ENCODE assay signal across 24 cellular contexts in the genomic region with DNA sequence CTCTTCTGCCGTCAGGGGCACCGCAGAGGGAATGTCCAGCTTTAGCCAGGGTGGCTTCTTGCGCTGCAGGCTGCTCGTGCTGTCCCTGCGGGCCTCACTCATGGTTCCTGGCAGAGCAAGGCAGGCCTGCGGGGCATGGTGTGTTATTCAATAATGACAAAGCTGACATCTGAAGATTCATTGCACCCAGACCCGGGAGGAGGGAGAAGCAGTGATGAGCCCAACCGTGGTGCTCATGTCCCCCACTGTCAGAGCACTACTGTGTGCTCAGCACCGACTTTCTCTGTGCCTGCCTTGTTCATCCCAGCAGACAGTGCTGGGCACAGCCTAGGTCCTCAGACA.
"Had no signal": no experiment of that assay in that cellular context is flagged by ENCODE, and none has a peak within 500 bp of the region (broad histone marks: within the 10 kb centered on the region; RNA-seq: fewer than 3 reads in every experiment).

No MANE protein-coding gene starts in this region.

- H3K27me3 ChIP-seq: gastrocnemius medialis, right atrium auricular region, stomach, testis, tibial artery had no signal

- H3K27ac ChIP-seq: epithelial cell of prostate, neutrophil, parathyroid adenoma, right atrium auricular region, stomach, testis had no signal

- H3K4me3 ChIP-seq: gastrocnemius medialis, lung, right atrium auricular region, smooth muscle cell, stomach, testis, tibial artery had no signal

- H3K36me3 ChIP-seq: neutrophil had no signal

- H3K9ac ChIP-seq: parathyroid adenoma had no signal

- H3K9me3 Mint-ChIP-seq: effector memory CD8-positive, alpha-beta T cell; immature natural killer cell; memory B cell; natural killer cell; stimulated activated effector memory CD8-positive, alpha-beta T cell treated with anti-CD3 and anti-CD28 coated beads, Interleukin-12 subunit alpha, Interleukin-12 subunit beta, amount 100 ng/mL, for 72 hours; type B pancreatic cell had no signal

- H3K36me3 Mint-ChIP-seq: immature natural killer cell; memory B cell; natural killer cell; stimulated activated effector memory CD8-positive, alpha-beta T cell treated with anti-CD3 and anti-CD28 coated beads, Interleukin-12 subunit alpha, Interleukin-12 subunit beta, amount 100 ng/mL, for 72 hours had no signal

- DNase-seq: cortex of kidney; effector memory CD8-positive, alpha-beta T cell; foreskin fibroblast; gastrocnemius medialis; glutamatergic neuron; immature natural killer cell; islet precursor cell; left colon; natural killer cell; stimulated activated CD4-positive, alpha-beta T cell treated with anti-CD3 and anti-CD28 coated beads, Interleukin-2, amount 100 ng/mL, for 24 hours; stimulated activated CD4-positive, alpha-beta T cell treated with anti-CD3 and anti-CD28 coated beads, Interleukin-4, amount 100 ng/mL, for 24 hours; stomach; testis; tibial artery had no signal

- H3K27ac Mint-ChIP-seq: immature natural killer cell, memory B cell, natural killer cell, progenitor cell of endocrine pancreas had no signal

- H3K27me3 Mint-ChIP-seq: memory B cell, progenitor cell of endocrine pancreas, type B pancreatic cell had no signal

- H3K4me3 Mint-ChIP-seq: effector memory CD8-positive, alpha-beta T cell; immature natural killer cell; memory B cell; natural killer cell; stimulated activated effector memory CD8-positive, alpha-beta T cell treated with anti-CD3 and anti-CD28 coated beads, Interleukin-12 subunit alpha, Interleukin-12 subunit beta, amount 100 ng/mL, for 72 hours; type B pancreatic cell had no signal

- H3K9me3 ChIP-seq: gastrocnemius medialis, neutrophil, right atrium auricular region, stomach, testis, tibial artery had no signal

- H3K4me2 ChIP-seq: smooth muscle cell had no signal

- H2AFZ ChIP-seq: parathyroid adenoma had no signal
